18 cellular contexts compared by ENCODE assay signal in the genomic region with DNA sequence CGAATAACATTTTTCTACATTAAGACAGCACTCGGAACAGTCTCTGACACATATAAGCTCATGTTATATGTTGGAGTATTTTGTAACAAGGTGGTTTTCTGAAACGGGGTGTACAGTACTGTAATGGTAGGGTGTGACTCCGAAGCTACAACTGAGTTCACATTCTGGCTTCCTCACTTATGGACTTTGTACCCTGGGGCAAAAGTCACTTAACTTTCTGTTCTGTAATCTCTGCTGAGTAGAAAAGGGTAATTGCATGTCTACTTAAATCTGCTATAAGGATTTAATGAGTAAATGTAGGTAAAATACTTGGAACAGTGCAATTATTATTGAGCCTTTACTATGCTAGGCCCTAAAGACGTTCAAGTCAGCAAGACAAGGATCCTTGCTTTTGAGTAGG. TPM values are rescaled to one million over a fixed set of nuclear protein-coding genes. Genes with fewer than 3 reads are reported as not detected.
A peak's percentile ranks its signal among the peaks of the same experiment; 100 is the strongest.
DNase-seq lines count a peak whose midpoint lies in the region; ATAC-seq, FAIRE-seq and TF ChIP-seq lines count a peak whose summit lies in the region.
"Had no signal": no experiment of that assay in that cellular context is flagged by ENCODE, and none has a peak within 500 bp of the region (broad histone marks: within the 10 kb centered on the region; RNA-seq: fewer than 3 reads in every experiment).

No MANE protein-coding gene starts in this region.

- H3K9me1 ChIP-seq in K562 (ENCODE audit: control insufficient read depth, insufficient read depth, low read length), result no peaks in the 10 kb centered on the region

- H3K27me3 ChIP-seq in K562 (ENCODE audit: control insufficient read depth in 2 of 2, insufficient read depth in 2 of 2, low read length in 2 of 2), result no peaks in the 10 kb centered on the region
- H3K27me3 ChIP-seq in uterus, result no peaks in the 10 kb centered on the region
- H3K27me3 ChIP-seq in tibial nerve, result no peaks in the 10 kb centered on the region
- H3K27me3 ChIP-seq: MG63, SJSA1 had no signal

- in situ Hi-C loops in K562 (cut with MboI), result no loop called here

- H3K9me3 ChIP-seq in K562 (replicated peaks; ENCODE audit: control insufficient read depth, insufficient read depth, low read depth, low read length) (no peaks in the 10 kb centered on the region), uterus (no peaks in the 10 kb centered on the region), tibial nerve (no peaks in the 10 kb centered on the region)
- H3K9me3 ChIP-seq: MG63, SJSA1 had no signal

- TF ChIP-seq RAD21 in K562 (CRISPR knock-in tag; conservative IDR thresholded peaks at IDR 0.05 in 1 of 2, IDR thresholded peaks at IDR 0.05 in 1 of 2), result no peak

- peaks cover 6% of the 10 kb centered on the region for H3K79me2 ChIP-seq in K562 (ENCODE audit: control insufficient read depth, insufficient read depth, low read length)

- no peak for FAIRE-seq in K562 (lab: Jason Lieb, UNC)
- FAIRE-seq in GM19239 (lab: Jason Lieb, UNC), result no peak

- H4K20me1 ChIP-seq in K562 (replicated peaks; ENCODE audit: control insufficient read depth, insufficient read depth, low read length), result no peaks in the 10 kb centered on the region

- TF ChIP-seq EP300 in K562 (IDR thresholded peaks at IDR 0.05; ENCODE audit: low read length) (no peak), tibial nerve (IDR thresholded peaks at IDR 0.05) (no peak)

- H3K36me3 ChIP-seq in K562 (ENCODE audit: control insufficient read depth, insufficient read depth, low read length) (no peaks in the 10 kb centered on the region), uterus (no peaks in the 10 kb centered on the region), tibial nerve (no peaks in the 10 kb centered on the region)

- POLR2A ChIA-PET in K562 (lab: Yijun Ruan, JAX), result no interaction called here

- H3K4me3 ChIP-seq in K562, result no peak overlapping the region
- H3K4me3 ChIP-seq in uterus, result no peak overlapping the region
- no peak overlapping the region for H3K4me3 ChIP-seq in tibial nerve
- H3K4me3 ChIP-seq: MG63, SJSA1 had no signal

- H3K9ac ChIP-seq in K562 (ENCODE audit: insufficient read depth in 1 of 2, low read depth in 2 of 2, low read length in 2 of 2), result no peak overlapping the region

- H3K27ac ChIP-seq in K562 (ENCODE audit: extremely low read depth, low read depth, low read length) (no peak overlapping the region), uterus (peak overlapping the region; percentile 69 to 73), tibial nerve (no peak overlapping the region)
- H3K27ac ChIP-seq: SJSA1 had no signal

- DNase-seq in NOMO-1 treated with DMSO at 0.1 percent for 48 hours (lab: John Stamatoyannopoulos, UW; ENCODE audit: unreplicated experiment) (peak; percentile 94), K562 (ENCODE audit: extremely low read depth in 1 of 4, low spot score in 3 of 4) (no peak), mucosa of gallbladder (ENCODE audit: low spot score) (peak; percentile 54), uterus (no peak), GM19239 (ENCODE audit: insufficient read length, low spot score) (no peak), tibial nerve (ENCODE audit: low spot score in 2 of 2) (no peak)
- no peak for DNase-seq in stimulated activated CD4-positive, alpha-beta T cell treated with anti-CD3 and anti-CD28 coated beads, Interleukin-4, amount 100 ng/mL, for 1 hour
- DNase-seq: ACHN, C1 segment of cervical spinal cord, DMS79, MG63, NCI-H1092, NCI-H1436 treated with DMSO at 0.1 percent for 48 hours, NCI-H2029, NCI-H345, NCI-H524 treated with DMSO at 0.1 percent for 48 hours had no signal

- H2AFZ ChIP-seq in K562 (ENCODE audit: low read depth, low read length), result peak overlapping the region; percentile 35; the same call in 1 of the 2 replicates

- intact Hi-C loops in K562 (cut with micrococcal nuclease), result no loop called here
- intact Hi-C loops in uterus (cut with DNase I; ENCODE audit: low total_unique reads), result no loop called here

- H3K4me1 ChIP-seq in K562 (replicated peaks in 1 of 2; ENCODE audit: control insufficient read depth in 2 of 2, insufficient read depth in 2 of 2, low read length in 2 of 2) (peaks cover 2 to 7% of the 10 kb centered on the region in 2 experiments; a peak in 3 of 5 replicates), uterus (no peaks in the 10 kb centered on the region), tibial nerve (peaks cover 0 to 14% (median 5%) of the 10 kb centered on the region in 4 donors)

- no peak overlapping the region for H3K4me2 ChIP-seq in K562 (ENCODE audit: insufficient read depth, low read length)

- no peak for TF ChIP-seq POLR2A in K562 (conservative IDR thresholded peaks at IDR 0.05)
- TF ChIP-seq POLR2A in uterus (IDR thresholded peaks at IDR 0.05), result no peak
- TF ChIP-seq POLR2A in tibial nerve (IDR thresholded peaks at IDR 0.05), result no peak

- CTCF ChIA-PET in K562 (lab: Yijun Ruan, JAX; ENCODE audit: low intra/inter-chr PET ratio), result no interaction called here

- ATAC-seq in K562, result no peak

- WGBS in K562 (ENCODE audit: insufficient coverage, low coverage, missing lambda C conversion rate), result 71% methylated on average over 5 of the region's 5 CpGs
- 80 to 81% methylated on average over 5 of the region's 5 CpGs for WGBS in tibial nerve, 2 donors

- TF ChIP-seq CTCF in K562 (IDR thresholded peaks at IDR 0.05 in 2 of 3, conservative IDR thresholded peaks at IDR 0.05 in 1 of 3; ENCODE audit: insufficient read depth in 2 of 3, low read depth in 1 of 3, low read length in 3 of 3), result no peak
- no peak for TF ChIP-seq CTCF in uterus (IDR thresholded peaks at IDR 0.05)
- no peak for TF ChIP-seq CTCF in tibial nerve (IDR thresholded peaks at IDR 0.05)

- no TSS peak for BruUV-seq in K562 (replicated peaks; lab: Mats Ljungman, UMichigan)

TF ChIP-seq in K562, 482 proteins besides CTCF, POLR2A, EP300 and RAD21 (continues in another document):
- TF ChIP-seq BRD4 (IDR thresholded peaks at IDR 0.05) (no peak), ZNF354B (CRISPR knock-in tag; IDR thresholded peaks at IDR 0.05) (no peak), MXI1 (IDR thresholded peaks at IDR 0.05; ENCODE audit: low read depth, low read length) (no peak), ZBTB1 (CRISPR knock-in tag; IDR thresholded peaks at IDR 0.05; ENCODE audit: borderline replicate concordance, low read depth) (no peak)
- TF ChIP-seq, protein P1, sequence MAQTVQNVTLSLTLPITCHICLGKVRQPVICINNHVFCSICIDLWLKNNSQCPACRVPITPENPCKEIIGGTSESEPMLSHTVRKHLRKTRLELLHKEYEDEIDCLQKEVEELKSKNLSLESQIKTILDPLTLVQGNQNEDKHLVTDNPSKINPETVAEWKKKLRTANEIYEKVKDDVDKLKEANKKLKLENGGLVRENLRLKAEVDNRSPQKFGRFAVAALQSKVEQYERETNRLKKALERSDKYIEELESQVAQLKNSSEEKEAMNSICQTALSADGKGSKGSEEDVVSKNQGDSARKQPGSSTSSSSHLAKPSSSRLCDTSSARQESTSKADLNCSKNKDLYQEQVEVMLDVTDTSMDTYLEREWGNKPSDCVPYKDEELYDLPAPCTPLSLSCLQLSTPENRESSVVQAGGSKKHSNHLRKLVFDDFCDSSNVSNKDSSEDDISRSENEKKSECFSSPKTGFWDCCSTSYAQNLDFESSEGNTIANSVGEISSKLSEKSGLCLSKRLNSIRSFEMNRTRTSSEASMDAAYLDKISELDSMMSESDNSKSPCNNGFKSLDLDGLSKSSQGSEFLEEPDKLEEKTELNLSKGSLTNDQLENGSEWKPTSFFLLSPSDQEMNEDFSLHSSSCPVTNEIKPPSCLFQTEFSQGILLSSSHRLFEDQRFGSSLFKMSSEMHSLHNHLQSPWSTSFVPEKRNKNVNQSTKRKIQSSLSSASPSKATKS (CRISPR knock-in tag; IDR thresholded peaks at IDR 0.05), result no peak

RNA-seq across cellular contexts. Expression of a gene that starts 4.7 kb away (rescaled TPM):
- total RNA-seq in K562 (2011; cell fraction: chromatin; rRNA removed; ENCODE audit: low replicate concordance), result 15.2 and 38.3 TPM in 2 replicates
- 10.5 and 12.2 TPM in 2 replicates for total RNA-seq in K562 (2011; cell fraction: nucleolus; rRNA removed)
- 10.1 and 13.8 TPM in 2 replicates for total RNA-seq in K562 (2011; cell fraction: nucleoplasm; rRNA removed)
- total RNA-seq in K562 (2014; rRNA removed) (66.8 and 80.1 TPM in 2 replicates), K562 (2014; rRNA removed; fragmentation: Illumina TruSeq; extraction: Trizol) (119 and 142 TPM in 2 replicates), K562 (2015; rRNA removed; fragmentation: Illumina TruSeq; extraction: Trizol) (140 and 148 TPM in 2 replicates), K562 (2021) (65.7 and 70.7 TPM in 2 replicates), mucosa of gallbladder (11.9 TPM), uterus (10 to 100 TPM in 2 of 4 donors, 1 to 10 TPM in 2; 5.4 to 28.1 (median 14.2) TPM), tibial nerve (10 to 100 TPM; 16.4 to 33.0 (median 22.8) TPM)
- polyA plus RNA-seq in K562 (2011; rRNA removed) (35.9 and 57.9 TPM in 2 replicates), K562 (2014; fragmentation: Illumina TruSeq; extraction: Trizol) (114 and 123 TPM in 2 replicates), K562 (2014; fragmentation: Nextera tagmentation; extraction: Ambion mirVana) (100 to 1,000 TPM in 1 of 2 experiments, 10 to 100 TPM in 1; 88.3 to 162 TPM), K562 (2014; rRNA removed) (123 and 141 TPM in 2 replicates)
- 6.3 and 12.5 TPM in 2 replicates for polyA plus RNA-seq in K562 (2011; cell fraction: cytosol; rRNA removed)
- polyA plus RNA-seq in K562 (2011; cell fraction: nucleus; rRNA removed), result 31.6 and 33.6 TPM in 2 replicates
- 38.2 and 83.0 TPM in 2 replicates for polyA plus RNA-seq in K562 (2012)
- polyA minus RNA-seq in K562 (2011; rRNA and poly(A)+ RNA removed), result 46.1 and 49.2 TPM in 2 replicates
- 14.5 and 19.7 TPM in 2 replicates for polyA minus RNA-seq in K562 (2011; cell fraction: cytosol; rRNA and poly(A)+ RNA removed)
- 18.6 and 26.7 TPM in 2 replicates for polyA minus RNA-seq in K562 (2011; cell fraction: nucleus; rRNA and poly(A)+ RNA removed)

RNA-seq across cellular contexts. Expression of a gene that starts 25.9 kb away (rescaled TPM):
- not detected in 2 replicates for total RNA-seq in K562 (2011; cell fraction: chromatin; rRNA removed; ENCODE audit: low replicate concordance)
- total RNA-seq in K562 (2011; cell fraction: nucleolus; rRNA removed), result not detected in 2 replicates
- not detected in 2 replicates for total RNA-seq in K562 (2011; cell fraction: nucleoplasm; rRNA removed)
- total RNA-seq in K562 (2014; rRNA removed), result not detected in 2 replicates
- not detected in 2 replicates for total RNA-seq in K562 (2014; rRNA removed; fragmentation: Illumina TruSeq; extraction: Trizol)
- total RNA-seq in K562 (2015; rRNA removed; fragmentation: Illumina TruSeq; extraction: Trizol), result not detected in 2 replicates
- not detected in 2 replicates for total RNA-seq in K562 (2021)
- not detected in 2 replicates for polyA plus RNA-seq in K562 (2011; rRNA removed)
- not detected in 2 replicates for polyA plus RNA-seq in K562 (2011; cell fraction: cytosol; rRNA removed)
- polyA plus RNA-seq in K562 (2011; cell fraction: nucleus; rRNA removed), result not detected in 2 replicates
- not detected in 2 replicates for polyA plus RNA-seq in K562 (2012)
- not detected in 2 replicates for polyA plus RNA-seq in K562 (2014; fragmentation: Illumina TruSeq; extraction: Trizol)
- polyA plus RNA-seq in K562 (2014; fragmentation: Nextera tagmentation; extraction: Ambion mirVana), result not detected
- not detected in 2 replicates for polyA plus RNA-seq in K562 (2014; rRNA removed)
- not detected in 2 replicates for polyA minus RNA-seq in K562 (2011; rRNA and poly(A)+ RNA removed)
- not detected in 2 replicates for polyA minus RNA-seq in K562 (2011; cell fraction: cytosol; rRNA and poly(A)+ RNA removed)
- polyA minus RNA-seq in K562 (2011; cell fraction: nucleus; rRNA and poly(A)+ RNA removed), result not detected in 2 replicates
- total RNA-seq in mucosa of gallbladder, result not detected
- under 1 TPM in 1 of 4 donors, not detected in 3; 0.35 TPM for total RNA-seq in uterus
- 1 to 10 TPM in 1 of 4 donors, not detected in 3; 1.2 TPM for total RNA-seq in tibial nerve
- total RNA-seq: H4, SJSA1 had no signal

Comparison
In these comparisons a context has a peak if more than half of its experiments do, and no peak if none do; other contexts are left out.
1. DNase-seq: peak in NOMO-1 treated with DMSO at 0.1 percent for 48 hours (single experiment) and mucosa of gallbladder (single experiment); none in K562 (0 of 4), uterus (0 of 2), stimulated activated CD4-positive, alpha-beta T cell treated with anti-CD3 and anti-CD28 coated beads, Interleukin-4, amount 100 ng/mL, for 1 hour (single experiment), GM19239 (single experiment) and tibial nerve (0 of 2).
2. H3K27ac ChIP-seq: peak in uterus (2 of 2); none in K562 (single experiment) and tibial nerve (0 of 4).